1 cellular context compared by ENCODE assay signal in genomic region chr9:32579706-32580331, GRCh38.
TF ChIP-seq lines count a peak whose summit lies in the region.

No MANE protein-coding gene starts in this region.

TF ChIP-seq in H1, 55 proteins besides CTCF, POLR2A, EP300 and RAD21 (continued from another document):
- TF ChIP-seq, protein P1, sequence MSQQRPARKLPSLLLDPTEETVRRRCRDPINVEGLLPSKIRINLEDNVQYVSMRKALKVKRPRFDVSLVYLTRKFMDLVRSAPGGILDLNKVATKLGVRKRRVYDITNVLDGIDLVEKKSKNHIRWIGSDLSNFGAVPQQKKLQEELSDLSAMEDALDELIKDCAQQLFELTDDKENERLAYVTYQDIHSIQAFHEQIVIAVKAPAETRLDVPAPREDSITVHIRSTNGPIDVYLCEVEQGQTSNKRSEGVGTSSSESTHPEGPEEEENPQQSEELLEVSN (IDR thresholded peaks at IDR 0.05) = no peak
- no peak for TF ChIP-seq RFX5 (IDR thresholded peaks at IDR 0.05; ENCODE audit: borderline replicate concordance, low read depth, low read length)
- no peak for TF ChIP-seq CHD1 (IDR thresholded peaks at IDR 0.05; ENCODE audit: low read depth, low read length)
